ENCODE assay signal across 1 cellular context in genomic region chr5:90645024-90645610, GRCh38.
TF ChIP-seq lines count a peak whose summit lies in the region.

No MANE protein-coding gene starts in this region.

TF ChIP-seq in GM23338, 12 proteins besides CTCF, POLR2A, EP300 and RAD21 (continued from another document):
- no peak for TF ChIP-seq REST (IDR thresholded peaks at IDR 0.05; ENCODE audit: unreplicated experiment)
- no peak for TF ChIP-seq CREB1 (CRISPR knock-in tag; IDR thresholded peaks at IDR 0.05; ENCODE audit: low read depth)
- no peak for TF ChIP-seq ZNF331 (CRISPR knock-in tag; IDR thresholded peaks at IDR 0.05; ENCODE audit: low read depth)
- no peak for TF ChIP-seq EZH2phosphoT487 (IDR thresholded peaks at IDR 0.05; ENCODE audit: unreplicated experiment)
- TF ChIP-seq POLR2AphosphoS5 (IDR thresholded peaks at IDR 0.05; ENCODE audit: low read depth) = no peak
- TF ChIP-seq STAT1 (IDR thresholded peaks at IDR 0.05; ENCODE audit: unreplicated experiment) = no peak
- TF ChIP-seq NANOG (IDR thresholded peaks at IDR 0.05; ENCODE audit: borderline replicate concordance) = no peak
